In the genomic region with DNA sequence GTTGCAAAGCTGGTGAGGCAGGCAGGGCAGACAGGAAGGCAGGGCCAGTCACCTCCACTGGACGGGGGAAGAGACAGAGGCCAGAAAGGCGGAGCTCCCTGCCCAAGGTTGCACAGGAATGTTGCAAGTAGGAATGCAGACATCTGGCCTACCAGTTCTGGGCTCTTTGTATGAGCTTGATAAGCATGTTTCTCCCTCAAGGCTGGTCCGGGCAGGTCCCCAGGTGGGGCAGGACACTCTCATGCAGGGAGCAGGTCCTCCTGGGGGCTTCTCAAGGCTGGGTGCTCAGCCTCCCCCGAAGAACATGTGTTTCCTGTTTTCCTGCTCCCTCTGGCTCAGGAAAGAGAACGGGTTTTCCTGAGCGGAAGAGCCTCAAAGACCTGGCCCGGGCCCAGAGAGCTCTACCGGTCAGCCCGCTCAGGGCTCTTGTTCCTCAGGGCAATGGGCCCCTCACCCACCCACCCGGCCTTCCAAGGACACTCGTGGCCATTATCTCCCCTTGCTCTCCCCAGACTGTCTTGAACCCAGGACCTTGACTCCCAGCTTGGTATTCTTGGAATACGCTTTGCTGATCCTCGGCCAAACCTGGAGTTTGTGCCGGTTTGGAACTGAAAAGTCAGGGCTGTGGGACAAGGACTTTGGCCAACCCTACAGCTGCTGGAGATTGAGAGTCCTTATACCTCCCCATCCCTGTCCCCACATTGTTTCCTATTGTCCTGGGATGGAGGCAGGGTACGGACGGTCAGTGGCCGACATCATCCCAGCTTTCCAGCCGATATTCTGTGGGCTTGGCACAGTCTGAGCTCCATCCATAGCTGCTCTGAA, we compare ENCODE assay signal across 15 cellular contexts.
DNase-seq lines count a peak whose midpoint lies in the region; ATAC-seq, FAIRE-seq and TF ChIP-seq lines count a peak whose summit lies in the region.
"Had no signal": no experiment of that assay in that cellular context is flagged by ENCODE, and none has a peak within 500 bp of the region (broad histone marks: within the 10 kb centered on the region; RNA-seq: fewer than 3 reads in every experiment).

No MANE protein-coding gene starts in this region.

- TF ChIP-seq CTCF in choroid plexus epithelial cell (conservative IDR thresholded peaks at IDR 0.05; ENCODE audit: low read depth, low read length) (no peak), psoas muscle (IDR thresholded peaks at IDR 0.05) (no peak), WERI-Rb-1 (IDR thresholded peaks at IDR 0.05; ENCODE audit: low read depth, low read length) (no peak)

- peaks cover 16% of the 10 kb centered on the region for H3K4me1 ChIP-seq in right cardiac atrium (ENCODE audit: control insufficient read depth, insufficient read depth, low read length)
- peaks cover 3% of the 10 kb centered on the region for H3K4me1 ChIP-seq in psoas muscle

- 44% methylated on average over 18 of the region's 18 CpGs for WGBS in right cardiac atrium
- WGBS in psoas muscle, 3 donors: 35 to 45% (median 41%) methylated on average over 18 of the region's 18 CpGs

- intact Hi-C loops in right cardiac atrium (cut with DNase I) (loop anchor here in 1 of 4 donors (5.0 kb wide), 1 partner anchor 42 kb away; no protein-coding TSS in a partner anchor), psoas muscle (cut with DNase I) (no loop called here)

- no peak for TF ChIP-seq POLR2A in erythroblast (IDR thresholded peaks at IDR 0.05; ENCODE audit: low read length)

- H3K27ac ChIP-seq in right cardiac atrium (ENCODE audit: low read length) (peak overlapping the region; percentile 83), psoas muscle (peak overlapping the region; percentile 53), WERI-Rb-1 (no peak overlapping the region)

- H3K4me3 ChIP-seq in choroid plexus epithelial cell (ENCODE audit: low read depth, low read length) (no peak overlapping the region), right cardiac atrium (ENCODE audit: low read length) (no peak overlapping the region), psoas muscle (no peak overlapping the region), WERI-Rb-1 (ENCODE audit: low read depth, low read length) (no peak overlapping the region)
- H3K4me3 ChIP-seq: smooth muscle cell had no signal

- FAIRE-seq in urothelium cell line (lab: Jason Lieb, UNC): no peak

- peak; percentile 41 to 64 for ATAC-seq in right cardiac atrium
- ATAC-seq in psoas muscle: peak in 3 of 4 donors; percentile 27 to 58 (median 36)
- ATAC-seq: effector memory CD8-positive, alpha-beta T cell had no signal

- H3K27me3 ChIP-seq in right cardiac atrium (ENCODE audit: control insufficient read depth, insufficient read depth) (no peaks in the 10 kb centered on the region), psoas muscle (ENCODE audit: insufficient read depth in 3 of 3, low read length in 2 of 3) (no peaks in the 10 kb centered on the region), WERI-Rb-1 (ENCODE audit: insufficient read depth, low read depth, severe bottlenecking) (no peaks in the 10 kb centered on the region)

- no peaks in the 10 kb centered on the region for H3K36me3 ChIP-seq in psoas muscle (ENCODE audit: insufficient read depth in 1 of 2, low read depth in 1 of 2)
- no peaks in the 10 kb centered on the region for H3K36me3 ChIP-seq in WERI-Rb-1

- DNase-seq in ELF-1 (ENCODE audit: low read depth, low spot score): peak; percentile 73
- peak; percentile 48 for DNase-seq in choroid plexus epithelial cell (ENCODE audit: low read depth)
- peak; percentile 45 to 84 (median 79) for DNase-seq in right cardiac atrium
- DNase-seq in psoas muscle: no peak
- DNase-seq in WERI-Rb-1: no peak
- DNase-seq in NCI-H345 (lab: John Stamatoyannopoulos, UW): no peak
- no peak for DNase-seq in erythroblast (lab: John Stamatoyannopoulos, UW)
- DNase-seq in urothelium cell line (ENCODE audit: low spot score): no peak
- DNase-seq: effector memory CD8-positive, alpha-beta T cell; H9; hypothalamus; NCI-H1092 treated with DMSO at 0.1 percent for 48 hours; NCI-H510A treated with DMSO at 0.1 percent for 48 hours; RPMI8226 had no signal

- H3K9me3 ChIP-seq in right cardiac atrium (ENCODE audit: control insufficient read depth, low read length): no peaks in the 10 kb centered on the region
- no peaks in the 10 kb centered on the region for H3K9me3 ChIP-seq in psoas muscle
- peaks cover 6% of the 10 kb centered on the region for H3K9me3 ChIP-seq in WERI-Rb-1 (ENCODE audit: severe bottlenecking)

Comparison
In these comparisons a context has a peak if more than half of its experiments do, and no peak if none do; other contexts are left out.
1. DNase-seq: peak in ELF-1 (single experiment), choroid plexus epithelial cell (single experiment) and right cardiac atrium (3 of 3); none in psoas muscle (0 of 2), WERI-Rb-1 (single experiment), NCI-H345 (single experiment), erythroblast (0 of 2) and urothelium cell line (single experiment).